11 cellular contexts compared by ENCODE assay signal in genomic region chr19:56748443-56748842, GRCh38.
DNase-seq lines count a peak whose midpoint lies in the region; ATAC-seq and TF ChIP-seq lines count a peak whose summit lies in the region.
"Had no signal": no experiment of that assay in that cellular context is flagged by ENCODE, and none has a peak within 500 bp of the region (broad histone marks: within the 10 kb centered on the region; RNA-seq: fewer than 3 reads in every experiment).

No MANE protein-coding gene starts in this region.

- H3K27me3 ChIP-seq in HCT116 (ENCODE audit: insufficient read depth, low read length) (no peaks in the 10 kb centered on the region), Panc1 (ENCODE audit: control insufficient read depth, insufficient read depth, low read length) (no peaks in the 10 kb centered on the region), H7 (ENCODE audit: control insufficient read depth, insufficient read depth, low read length) (no peaks in the 10 kb centered on the region), prostate gland (replicated peaks; ENCODE audit: insufficient read depth) (no peaks in the 10 kb centered on the region)

- in situ Hi-C loops in Panc1 (cut with HindIII; ENCODE audit: low pct_unique_long_range_greater_than_20kb, low sequenced_read_pairs): no loop called here

- CTCF ChIA-PET in HCT116 (lab: Charles Lee) (interaction anchor here (0.7 kb wide), 1 partner anchor 748 kb away, joined by 3 read pairs; no protein-coding TSS in a partner anchor), Panc1 (lab: Charles Lee) (interaction anchor here (0.7 kb wide), 1 partner anchor 840 kb away, joined by 4 read pairs; no protein-coding TSS in a partner anchor)
- CTCF ChIA-PET in activated CD4-positive, alpha-beta memory T cell treated with anti-CD3 and anti-CD28 coated beads, Interleukin-2, amount 10 ng/mL, durations not matched to agents 7 days and 5 days (lab: Charles Lee): no interaction called here

- TF ChIP-seq RAD21 in HCT116 (IDR thresholded peaks at IDR 0.05; ENCODE audit: low read depth): peak; percentile 30; the same call in 1 of the 2 replicates

- no peak overlapping the region for H3K27ac Mint-ChIP-seq in activated CD4-positive, alpha-beta memory T cell treated with anti-CD3 and anti-CD28 coated beads, Interleukin-2, amount 10 ng/mL, durations not matched to agents 7 days and 5 days
- H3K27ac Mint-ChIP-seq: natural killer cell treated with Interleukin-12 subunit alpha and Interleukin-12 subunit beta and Interleukin-15 and Interleukin-18, amount 100 ng/mL, for 72 hours had no signal

- H3K4me3 ChIP-seq in HCT116 (replicated peaks in 1 of 2; ENCODE audit: low read depth in 1 of 2, low read length in 2 of 2): no peak overlapping the region
- H3K4me3 ChIP-seq in Panc1 (ENCODE audit: low read depth in 2 of 2, low read length in 2 of 2): no peak overlapping the region
- H3K4me3 ChIP-seq in foreskin fibroblast (ENCODE audit: low read depth in 1 of 2, low read length in 2 of 2): no peak overlapping the region
- no peak overlapping the region for H3K4me3 ChIP-seq in retinal pigment epithelial cell (ENCODE audit: low read length)
- no peak overlapping the region for H3K4me3 ChIP-seq in H7 (ENCODE audit: insufficient read depth, low read depth, low read length)
- H3K4me3 ChIP-seq in prostate gland: no peak overlapping the region

- POLR2A ChIA-PET in HCT116 (lab: Charles Lee): no interaction called here
- POLR2A ChIA-PET in Panc1 (lab: Charles Lee): no interaction called here
- POLR2A ChIA-PET in activated CD4-positive, alpha-beta memory T cell treated with anti-CD3 and anti-CD28 coated beads, Interleukin-2, amount 10 ng/mL, durations not matched to agents 7 days and 5 days (lab: Charles Lee): no interaction called here

- intact Hi-C loops in HCT116 (cut with micrococcal nuclease): no loop called here
- intact Hi-C loops in Panc1 (cut with micrococcal nuclease; ENCODE audit: unreplicated experiment): no loop called here
- intact Hi-C loops in prostate gland (cut with DNase I): no loop called here

- no peak overlapping the region for H3K4me3 Mint-ChIP-seq in activated CD4-positive, alpha-beta memory T cell treated with anti-CD3 and anti-CD28 coated beads, Interleukin-2, amount 10 ng/mL, durations not matched to agents 7 days and 5 days
- H3K4me3 Mint-ChIP-seq: natural killer cell treated with Interleukin-12 subunit alpha and Interleukin-12 subunit beta and Interleukin-15 and Interleukin-18, amount 100 ng/mL, for 72 hours had no signal

- H3K9me3 Mint-ChIP-seq in activated CD4-positive, alpha-beta memory T cell treated with anti-CD3 and anti-CD28 coated beads, Interleukin-2, amount 10 ng/mL, durations not matched to agents 7 days and 5 days: peaks cover 39% of the 10 kb centered on the region

- 35% methylated on average over 5 of the region's 5 CpGs for WGBS in prostate gland

- peaks cover 5% of the 10 kb centered on the region for H3K36me3 Mint-ChIP-seq in activated CD4-positive, alpha-beta memory T cell treated with anti-CD3 and anti-CD28 coated beads, Interleukin-2, amount 10 ng/mL, durations not matched to agents 7 days and 5 days (ENCODE audit: low read depth)

- no peaks in the 10 kb centered on the region for H3K27me3 Mint-ChIP-seq in activated CD4-positive, alpha-beta memory T cell treated with anti-CD3 and anti-CD28 coated beads, Interleukin-2, amount 10 ng/mL, durations not matched to agents 7 days and 5 days
- H3K27me3 Mint-ChIP-seq: natural killer cell treated with Interleukin-12 subunit alpha and Interleukin-12 subunit beta and Interleukin-15 and Interleukin-18, amount 100 ng/mL, for 72 hours had no signal

- no peaks in the 10 kb centered on the region for H3K9me2 ChIP-seq in HCT116 (ENCODE audit: insufficient read depth)

- no peaks in the 10 kb centered on the region for H3K4me1 ChIP-seq in HCT116 (ENCODE audit: control insufficient read depth in 1 of 2, insufficient read depth in 2 of 2, low read length in 2 of 2)
- no peaks in the 10 kb centered on the region for H3K4me1 ChIP-seq in Panc1 (ENCODE audit: control insufficient read depth, insufficient read depth, low read length)
- no peaks in the 10 kb centered on the region for H3K4me1 ChIP-seq in prostate gland (replicated peaks)

- no peak overlapping the region for H3K27ac ChIP-seq in HCT116 (ENCODE audit: low read depth, low read length)
- no peak overlapping the region for H3K27ac ChIP-seq in Panc1 (ENCODE audit: low read length)
- no peak overlapping the region for H3K27ac ChIP-seq in prostate gland

- no peak overlapping the region for H2AFZ ChIP-seq in HCT116 (ENCODE audit: low read depth, low read length, poor library complexity, severe bottlenecking)

- no peak for DNase-seq in HCT116 (ENCODE audit: low read depth, low spot score)
- DNase-seq in Panc1 (ENCODE audit: low read depth, low spot score): no peak
- peak in 1 of 2 donors; percentile 20 for DNase-seq in foreskin fibroblast
- DNase-seq in retinal pigment epithelial cell (ENCODE audit: low read depth): no peak
- no peak for DNase-seq in H7
- no peak for DNase-seq in GF-D8 (lab: John Stamatoyannopoulos, UW)
- DNase-seq in prostate gland (ENCODE audit: low spot score): no peak
- DNase-seq in activated CD4-positive, alpha-beta memory T cell treated with anti-CD3 and anti-CD28 coated beads, Interleukin-2, amount 10 ng/mL, durations not matched to agents 7 days and 5 days: no peak
- DNase-seq: cortex of kidney, T-helper 2 cell had no signal

- no peaks in the 10 kb centered on the region for H3K36me3 ChIP-seq in HCT116 (ENCODE audit: control insufficient read depth in 1 of 2, insufficient read depth in 2 of 2, low read length in 2 of 2)
- no peaks in the 10 kb centered on the region for H3K36me3 ChIP-seq in Panc1 (ENCODE audit: control insufficient read depth, insufficient read depth, low read length)
- H3K36me3 ChIP-seq in H7 (replicated peaks; ENCODE audit: control insufficient read depth, insufficient read depth, low read length): no peaks in the 10 kb centered on the region
- no peaks in the 10 kb centered on the region for H3K36me3 ChIP-seq in prostate gland

- no peaks in the 10 kb centered on the region for H4K20me1 ChIP-seq in HCT116 (ENCODE audit: insufficient read depth)

- no peak overlapping the region for H3K9ac ChIP-seq in HCT116 (ENCODE audit: low read length)

- H3K9me3 ChIP-seq in HCT116 (ENCODE audit: control insufficient read depth in 1 of 2, insufficient read depth in 1 of 2, low read depth in 1 of 2, low read length in 2 of 2) (peaks cover 7 to 31% of the 10 kb centered on the region in 2 experiments; a peak in 2 of 4 replicates), Panc1 (ENCODE audit: control insufficient read depth, insufficient read depth, low read depth, low read length) (no peaks in the 10 kb centered on the region; the same call in 1 of the 2 replicates), prostate gland (no peaks in the 10 kb centered on the region)

- ATAC-seq in HCT116 (no peak), Panc1 (no peak)
- ATAC-seq: natural killer cell treated with Interleukin-12 subunit alpha and Interleukin-12 subunit beta and Interleukin-15 and Interleukin-18, amount 100 ng/mL, for 72 hours had no signal

- no peaks in the 10 kb centered on the region for H3K79me2 ChIP-seq in HCT116 (ENCODE audit: insufficient read depth, low read length)

- no peak overlapping the region for H3K4me2 ChIP-seq in HCT116 (ENCODE audit: low read length)

- no peaks in the 10 kb centered on the region for H3K4me1 Mint-ChIP-seq in activated CD4-positive, alpha-beta memory T cell treated with anti-CD3 and anti-CD28 coated beads, Interleukin-2, amount 10 ng/mL, durations not matched to agents 7 days and 5 days

- TF ChIP-seq CTCF in HCT116 (IDR thresholded peaks at IDR 0.05 in 2 of 3, conservative IDR thresholded peaks at IDR 0.05 in 1 of 3; ENCODE audit: borderline replicate concordance in 1 of 3, insufficient read depth in 1 of 3, low read depth in 2 of 3, low read length in 2 of 3) (peak in 2 of 3 experiments; percentile 34 to 36; a peak in 3 of 6 replicates), Panc1 (IDR thresholded peaks at IDR 0.05) (peak; percentile 65), foreskin fibroblast (IDR thresholded peaks at IDR 0.05; ENCODE audit: low read depth, low read length) (peak; percentile 2), retinal pigment epithelial cell (conservative IDR thresholded peaks at IDR 0.05; ENCODE audit: low read depth, low read length) (peak; percentile 21), prostate gland (IDR thresholded peaks at IDR 0.05) (peak in 2 of 4 experiments; percentile 32 to 55)

- RAD21 ChIA-PET in HCT116 (lab: Charles Lee; ENCODE audit: low non-redundant PET in 1 of 2, low total read pairs in 2 of 2, uncharacterized antibody in 2 of 2, unreplicated experiment in 2 of 2): no interaction called here

- BruUV-seq in HCT116 (replicated peaks; lab: Mats Ljungman, UMichigan): no TSS peak
- no TSS peak for BruUV-seq in Panc1 (replicated peaks; lab: Mats Ljungman, UMichigan)

- TF ChIP-seq POLR2A in HCT116 (IDR thresholded peaks at IDR 0.05; ENCODE audit: borderline replicate concordance, extremely low read depth, insufficient read depth, insufficient read length) (no peak), prostate gland (IDR thresholded peaks at IDR 0.05) (no peak)

TF ChIP-seq in HCT116, 20 proteins besides CTCF, POLR2A, EP300 and RAD21:
- no peak for TF ChIP-seq SRF (IDR thresholded peaks at IDR 0.05; ENCODE audit: low read depth)
